21 cellular contexts compared by ENCODE assay signal in genomic region chr14:75264036-75264435, GRCh38. TPM values are rescaled to one million over a fixed set of nuclear protein-coding genes. Genes with fewer than 3 reads are reported as not detected.
DNase-seq lines count a peak whose midpoint lies in the region; ATAC-seq and TF ChIP-seq lines count a peak whose summit lies in the region.
"Had no signal": no experiment of that assay in that cellular context is flagged by ENCODE, and none has a peak within 500 bp of the region (broad histone marks: within the 10 kb centered on the region; RNA-seq: fewer than 3 reads in every experiment).

No MANE protein-coding gene starts in this region.

- no peak overlapping the region for H3K23ac ChIP-seq in neuronal stem cell (ENCODE audit: low read depth, low read length, poor library complexity)

- H2BK120ac ChIP-seq in neuronal stem cell (ENCODE audit: low read depth, low read length), result no peak overlapping the region

- H3K4me1 ChIP-seq in mucosa of descending colon (ENCODE audit: low read depth), result peaks cover 11% of the 10 kb centered on the region
- H3K4me1 ChIP-seq in neuronal stem cell (ENCODE audit: control insufficient read depth in 2 of 2, insufficient read depth in 1 of 2, low read depth in 1 of 2, low read length in 2 of 2), result peaks cover 4% of the 10 kb centered on the region in 2 donors

- WGBS in neuronal stem cell (ENCODE audit: extremely low coverage in 2 of 2, insufficient read length in 2 of 2, insufficient replicate concordance in 1 of 2), 2 donors, result no CpG with 5 or more reads among the region's 3 CpGs

- no peak overlapping the region for H3K14ac ChIP-seq in neuronal stem cell (ENCODE audit: low read length)

- no peak for DNase-seq in SK-N-MC (ENCODE audit: low read depth, low spot score)
- no peak for DNase-seq in epithelial cell of prostate (ENCODE audit: low read depth, low spot score)
- DNase-seq in mucosa of descending colon, result no peak
- no peak for DNase-seq in neuronal stem cell (ENCODE audit: low spot score)
- DNase-seq in left ventricle myocardium superior, result no peak
- DNase-seq in G401 (ENCODE audit: low spot score), result no peak
- DNase-seq: CD8-positive, alpha-beta memory T cell; DMS53; EL; H7; MG63; NCI-H1048; NCI-H1436; NCI-H2029; NCI-H2171; NCI-H446; SIG-M5 had no signal

- H3K27ac ChIP-seq in C4-2B (peak overlapping the region; percentile 53), SK-N-MC (peak overlapping the region; percentile 19), epithelial cell of prostate (peak overlapping the region; percentile 6), neuronal stem cell (replicated peaks; ENCODE audit: low read length) (no peak overlapping the region)
- H3K27ac ChIP-seq: BLaER1 treated with 17β-estradiol and CSF1 and Interleukin-3, amounts not matched to agents 10 nM and 100 nM; RWPE1 had no signal

- intact Hi-C loops in mucosa of descending colon (cut with DNase I, micrococcal nuclease) (no loop called here), left ventricle myocardium superior (cut with micrococcal nuclease) (no loop called here)

- no peak overlapping the region for H2BK5ac ChIP-seq in neuronal stem cell (ENCODE audit: low read length)

- no peak overlapping the region for H3K4me2 ChIP-seq in neuronal stem cell (ENCODE audit: insufficient read depth, low read length, poor library complexity, severe bottlenecking)
- H3K4me2 ChIP-seq: BLaER1 treated with 17β-estradiol and CSF1 and Interleukin-3, amounts not matched to agents 10 nM and 100 nM had no signal

- no peak overlapping the region for H2BK12ac ChIP-seq in neuronal stem cell (ENCODE audit: low read length)

- H3K79me1 ChIP-seq in neuronal stem cell (ENCODE audit: low read depth, low read length), result no peaks in the 10 kb centered on the region

- no peak overlapping the region for H2BK15ac ChIP-seq in neuronal stem cell (ENCODE audit: low read length)

- H3K4me3 ChIP-seq in SK-N-MC (no peak overlapping the region), mucosa of descending colon (no peak overlapping the region), neuronal stem cell (ENCODE audit: low read length in 2 of 2) (no peak overlapping the region)
- H3K4me3 ChIP-seq: BLaER1 treated with 17β-estradiol and CSF1 and Interleukin-3, amounts not matched to agents 10 nM and 100 nM; MG63 had no signal

- no peaks in the 10 kb centered on the region for H3K27me3 ChIP-seq in neuronal stem cell (ENCODE audit: control insufficient read depth in 3 of 3, insufficient read depth in 3 of 3, low read depth in 1 of 3, low read length in 3 of 3)
- H3K27me3 ChIP-seq: BLaER1 treated with 17β-estradiol and CSF1 and Interleukin-3, amounts not matched to agents 10 nM and 100 nM; MG63 had no signal

- H3K9me3 ChIP-seq in SK-N-MC (ENCODE audit: low read depth, low read length) (no peaks in the 10 kb centered on the region), mucosa of descending colon (no peaks in the 10 kb centered on the region), neuronal stem cell (replicated peaks in 1 of 2; ENCODE audit: control insufficient read depth in 2 of 2, insufficient read depth in 1 of 2, low read depth in 1 of 2, low read length in 2 of 2) (peaks cover 0 to 4% of the 10 kb centered on the region in 2 donors)
- H3K9me3 ChIP-seq: BLaER1 treated with 17β-estradiol and CSF1 and Interleukin-3, amounts not matched to agents 10 nM and 100 nM; MG63 had no signal

- in situ Hi-C loops in G401 (cut with HindIII; ENCODE audit: low sequenced_read_pairs), result no loop called here

- H4K8ac ChIP-seq in neuronal stem cell (ENCODE audit: low read depth, low read length), result no peak overlapping the region

- no peak overlapping the region for H2AFZ ChIP-seq in neuronal stem cell (ENCODE audit: low read length)

- no peak overlapping the region for H3K4ac ChIP-seq in neuronal stem cell (ENCODE audit: low read length)

- no peak overlapping the region for H4K91ac ChIP-seq in neuronal stem cell (ENCODE audit: low read depth, low read length, poor library complexity)

- no peak overlapping the region for H2AK5ac ChIP-seq in neuronal stem cell (ENCODE audit: low read depth, low read length)

- H3K9ac ChIP-seq in SK-N-MC (ENCODE audit: insufficient read length), result no peak overlapping the region
- no peak overlapping the region for H3K9ac ChIP-seq in neuronal stem cell (ENCODE audit: low read depth, low read length, poor library complexity)
- H3K9ac ChIP-seq: BLaER1 treated with 17β-estradiol and CSF1 and Interleukin-3, amounts not matched to agents 10 nM and 100 nM had no signal

- H3K36me3 ChIP-seq in SK-N-MC (ENCODE audit: insufficient read depth, low read length), result no peaks in the 10 kb centered on the region
- H3K36me3 ChIP-seq in mucosa of descending colon (ENCODE audit: low read depth), result peaks cover 1% of the 10 kb centered on the region
- no peaks in the 10 kb centered on the region for H3K36me3 ChIP-seq in neuronal stem cell (replicated peaks in 1 of 2; ENCODE audit: control insufficient read depth in 2 of 2, insufficient read depth in 2 of 2, low read length in 2 of 2)
- H3K36me3 ChIP-seq: BLaER1 treated with 17β-estradiol and CSF1 and Interleukin-3, amounts not matched to agents 10 nM and 100 nM; MG63 had no signal

- TF ChIP-seq CTCF in C4-2B (conservative IDR thresholded peaks at IDR 0.05), result no peak
- no peak for TF ChIP-seq CTCF in mucosa of descending colon (IDR thresholded peaks at IDR 0.05)

- ATAC-seq in mucosa of descending colon, result peak; percentile 5
- no peak for ATAC-seq in left ventricle myocardium superior
- ATAC-seq in GM19452 (IDR thresholded peaks at IDR 0.05; ENCODE audit: unreplicated experiment), result no peak

- no peak overlapping the region for H3K18ac ChIP-seq in neuronal stem cell (ENCODE audit: low read length)

RNA-seq across cellular contexts. Expression of gene FOS, which starts 14.6 kb away (rescaled TPM):
- 100 to 1,000 TPM; 163 to 292 (median 243) TPM for total RNA-seq in mucosa of descending colon
- 20.4 TPM for polyA plus RNA-seq in neuronal stem cell (2013, experiment 1 of 2)
- 21.0 TPM for polyA plus RNA-seq in neuronal stem cell (2013, experiment 2 of 2)
- 25.4 TPM for total RNA-seq in left ventricle myocardium superior
- 29.8 and 41.0 TPM in 2 replicates for total RNA-seq in G401 (2014; rRNA removed; shearing (Covaris generic))
